In the genomic region with DNA sequence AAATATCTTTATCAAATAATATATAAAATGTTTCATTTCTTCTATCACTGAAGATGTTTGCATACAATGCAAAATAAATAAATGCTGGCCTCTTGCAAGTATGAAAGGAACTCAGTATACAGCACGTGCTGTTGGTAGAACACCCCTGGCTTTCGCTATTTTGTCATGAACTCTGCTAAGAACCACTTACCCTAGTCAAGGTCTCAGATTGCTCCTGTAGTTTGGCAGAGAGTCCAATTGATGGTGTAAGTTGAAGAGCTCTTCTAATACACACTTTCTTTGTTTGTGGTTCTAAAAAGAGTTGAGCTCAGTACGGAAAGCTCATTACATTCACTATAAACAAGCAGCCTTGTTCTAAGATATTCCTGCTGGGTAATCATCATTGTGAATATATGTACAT, we compare ENCODE assay signal across 16 cellular contexts.
DNase-seq lines count a peak whose midpoint lies in the region; ATAC-seq and TF ChIP-seq lines count a peak whose summit lies in the region.
"Had no signal": no experiment of that assay in that cellular context is flagged by ENCODE, and none has a peak within 500 bp of the region (broad histone marks: within the 10 kb centered on the region; RNA-seq: fewer than 3 reads in every experiment).

No MANE protein-coding gene starts in this region.

- TF ChIP-seq POLR2A in sigmoid colon (IDR thresholded peaks at IDR 0.05) (no peak), gastrocnemius medialis (IDR thresholded peaks at IDR 0.05) (no peak)

- H3K27me3 ChIP-seq in GM23248 (replicated peaks; ENCODE audit: insufficient read depth): no peaks in the 10 kb centered on the region
- H3K27me3 ChIP-seq in sigmoid colon: no peaks in the 10 kb centered on the region
- no peaks in the 10 kb centered on the region for H3K27me3 ChIP-seq in gastrocnemius medialis
- H3K27me3 ChIP-seq: BLaER1 had no signal

- intact Hi-C loops in sigmoid colon (cut with DNase I) (no loop called here), gastrocnemius medialis (cut with DNase I; ENCODE audit: low total_unique reads) (no loop called here)

- H3K4me3 ChIP-seq in GM23248 (no peak overlapping the region), sigmoid colon (no peak overlapping the region), gastrocnemius medialis (no peak overlapping the region)
- H3K4me3 ChIP-seq: BLaER1, HAP-1 had no signal

- no peak overlapping the region for H3K4me2 ChIP-seq in GM23248 (ENCODE audit: unreplicated experiment)
- H3K4me2 ChIP-seq: BLaER1 had no signal

- DNase-seq in NCI-H1417 (lab: John Stamatoyannopoulos, UW): peak in 2 of 3 experiments; percentile 10 to 88
- DNase-seq in NCI-H1417 treated with DMSO at 0.1 percent for 48 hours (lab: John Stamatoyannopoulos, UW): no peak
- peak; percentile 61 for DNase-seq in NCI-H1105 treated with DMSO at 0.1 percent for 48 hours (lab: John Stamatoyannopoulos, UW)
- peak; percentile 18 for DNase-seq in NCI-H2107 (lab: John Stamatoyannopoulos, UW)
- DNase-seq in NCI-H510A treated with DMSO at 0.1 percent for 48 hours (lab: John Stamatoyannopoulos, UW): peak; percentile 33
- DNase-seq in GM23248: no peak
- DNase-seq in sigmoid colon: no peak
- DNase-seq in gastrocnemius medialis: no peak
- DNase-seq: AML-193; Caco-2; CD8-positive, alpha-beta memory T cell; DMS53; GF-D8 had no signal

- no peaks in the 10 kb centered on the region for H3F3A ChIP-seq in GM23248 (ENCODE audit: insufficient read depth)

- no peak overlapping the region for H3K9ac ChIP-seq in GM23248
- H3K9ac ChIP-seq: BLaER1 had no signal

- H3K4me1 ChIP-seq in GM23248 (ENCODE audit: insufficient read depth): no peaks in the 10 kb centered on the region
- no peaks in the 10 kb centered on the region for H3K4me1 ChIP-seq in sigmoid colon
- H3K4me1 ChIP-seq in gastrocnemius medialis: no peaks in the 10 kb centered on the region
- H3K4me1 ChIP-seq: Caco-2, HAP-1 had no signal

- no peak for ATAC-seq in gastrocnemius medialis

- no peaks in the 10 kb centered on the region for H3K9me2 ChIP-seq in GM23248 (ENCODE audit: insufficient read depth)

- H3K27ac ChIP-seq in GM23248: no peak overlapping the region
- no peak overlapping the region for H3K27ac ChIP-seq in sigmoid colon
- H3K27ac ChIP-seq in gastrocnemius medialis: no peak overlapping the region
- H3K27ac ChIP-seq: 22Rv1, BLaER1 had no signal

- no peaks in the 10 kb centered on the region for H4K20me1 ChIP-seq in GM23248 (ENCODE audit: insufficient read depth)
- H4K20me1 ChIP-seq: BLaER1 had no signal

- in situ Hi-C loops in GM23248 (cut with MboI): no loop called here
- in situ Hi-C loops in gastrocnemius medialis (cut with MboI; ENCODE audit: low sequenced_read_pairs in 4 of 4): no loop called here

- no peak overlapping the region for H2AFZ ChIP-seq in GM23248

- TF ChIP-seq CTCF in sigmoid colon (IDR thresholded peaks at IDR 0.05) (no peak), gastrocnemius medialis (IDR thresholded peaks at IDR 0.05 in 4 of 5, conservative IDR thresholded peaks at IDR 0.05 in 1 of 5) (no peak)

- WGBS in GM23248 (ENCODE audit: low coverage in 1 of 2, low lambda C conversion rate in 2 of 2, missing lambda C conversion rate in 2 of 2), 2 experiments: 29 to 34% methylated on average over 3 of the region's 3 CpGs
- WGBS in sigmoid colon, 2 donors: 88% methylated on average over 3 of the region's 3 CpGs

- no peak for TF ChIP-seq EP300 in sigmoid colon (IDR thresholded peaks at IDR 0.05)

- H3K79me2 ChIP-seq in GM23248 (ENCODE audit: insufficient read depth): no peaks in the 10 kb centered on the region

- no peaks in the 10 kb centered on the region for H3K36me3 ChIP-seq in GM23248 (ENCODE audit: low read depth)
- H3K36me3 ChIP-seq in sigmoid colon: no peaks in the 10 kb centered on the region
- no peaks in the 10 kb centered on the region for H3K36me3 ChIP-seq in gastrocnemius medialis
- H3K36me3 ChIP-seq: BLaER1, HAP-1 had no signal

- H3K9me3 ChIP-seq in GM23248 (ENCODE audit: low read depth) (no peaks in the 10 kb centered on the region), sigmoid colon (no peaks in the 10 kb centered on the region), gastrocnemius medialis (no peaks in the 10 kb centered on the region)
- H3K9me3 ChIP-seq: BLaER1, Caco-2, HAP-1 had no signal

Comparison
In these comparisons a context has a peak if more than half of its experiments do, and no peak if none do; other contexts are left out.
1. DNase-seq: peak in NCI-H1417 (2 of 3), NCI-H1105 treated with DMSO at 0.1 percent for 48 hours (single experiment), NCI-H2107 (single experiment) and NCI-H510A treated with DMSO at 0.1 percent for 48 hours (single experiment); none in NCI-H1417 treated with DMSO at 0.1 percent for 48 hours (single experiment), GM23248 (single experiment), sigmoid colon (single experiment) and gastrocnemius medialis (0 of 2).